In the genomic region with DNA sequence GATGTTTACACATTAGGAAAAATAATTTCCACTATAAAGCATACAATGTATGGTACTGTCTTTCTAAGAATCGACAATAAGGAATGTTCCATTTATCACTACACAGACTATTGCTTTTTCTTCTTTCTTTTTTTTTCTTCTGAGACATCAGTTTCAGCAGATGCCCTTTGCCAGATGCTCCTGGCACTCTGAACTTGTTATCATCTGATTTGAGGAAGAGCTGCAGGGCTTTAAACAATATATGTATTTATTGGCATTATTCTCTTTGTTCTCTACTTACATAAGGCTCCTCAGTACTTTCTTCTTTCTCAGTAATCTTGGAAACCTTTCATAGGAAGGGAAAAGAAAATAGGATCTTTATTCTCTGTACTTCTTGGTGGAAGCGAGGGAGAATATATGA, we compare ENCODE assay signal across 35 cellular contexts.
"Had no signal": no experiment of that assay in that cellular context is flagged by ENCODE, and none has a peak within 500 bp of the region (broad histone marks: within the 10 kb centered on the region; RNA-seq: fewer than 3 reads in every experiment).

No MANE protein-coding gene starts in this region.

- H3K27me3 ChIP-seq: adrenal gland, body of pancreas, brain microvascular endothelial cell, breast epithelium had no signal

- H3K36me3 ChIP-seq: adrenal gland, brain microvascular endothelial cell, breast epithelium had no signal

- DNase-seq: activated B cell treated with CpG ODN at 0.5 μM for 24 hours; activated CD4-positive, alpha-beta memory T cell treated with anti-CD3 and anti-CD28 coated beads for 36 hours; activated CD4-positive, alpha-beta T cell treated with anti-CD3 and anti-CD28 coated beads for 4 hours; activated CD4-positive, alpha-beta T cell treated with anti-CD3 and anti-CD28 coated beads, Interleukin-2, amount 10 ng/mL, durations not matched to agents 24 days and 14 days; activated CD4-positive, alpha-beta T cell treated with anti-CD3 and anti-CD28 coated beads, Interleukin-2, amount 50 U/mL, for 1 hour; activated CD4-positive, alpha-beta T cell treated with anti-CD3 and anti-CD28 coated beads, Interleukin-2, amount 50 U/mL, for 4 hours; activated CD4-positive, CD25-positive, alpha-beta regulatory T cell treated with anti-CD3 and anti-CD28 coated beads, Interleukin-2, amount 50 U/mL, for 72 hours; activated CD8-positive, alpha-beta memory T cell treated with anti-CD3 and anti-CD28 coated beads, Interleukin-2, amount 50 U/mL, for 4 hours; activated CD8-positive, alpha-beta T cell treated with anti-CD3 and anti-CD28 coated beads for 36 hours; activated effector memory CD4-positive, alpha-beta T cell treated with anti-CD3 and anti-CD28 coated beads, Interleukin-2, amount 50 U/mL, for 16 hours; activated gamma-delta T cell treated with Interleukin-2 at 50 U/mL for 16 hours; activated naive CD4-positive, alpha-beta T cell; activated naive CD4-positive, alpha-beta T cell treated with anti-CD3 and anti-CD28 coated beads for 36 hours; activated naive CD4-positive, alpha-beta T cell treated with anti-CD3 and anti-CD28 coated beads, Interleukin-2, amount 50 U/mL, for 16 hours; activated naive CD8-positive, alpha-beta T cell treated with anti-CD3 and anti-CD28 coated beads for 36 hours; activated T-cell treated with anti-CD3 and anti-CD28 coated beads for 4 hours; activated T-cell treated with anti-CD3 and anti-CD28 coated beads, Interleukin-2, amount 50 U/mL, for 1 hour; activated T-cell treated with anti-CD3 and anti-CD28 coated beads, Interleukin-2, amount 50 U/mL, for 4 hours; activated T-cell treated with anti-CD3 and anti-CD28 coated beads, Interleukin-2, amount 50 U/mL, for 72 hours; adrenal gland; amniotic stem cell; aorta; body of pancreas; brain microvascular endothelial cell; central memory CD4-positive, alpha-beta T cell; T-helper 1 cell; T-helper 2 cell; T-helper 9 cell had no signal

- H3K4me3 Mint-ChIP-seq: activated B cell treated with CpG ODN at 0.5 μM for 24 hours; activated CD4-positive, alpha-beta memory T cell treated with anti-CD3 and anti-CD28 coated beads for 36 hours; activated CD4-positive, alpha-beta T cell treated with anti-CD3 and anti-CD28 coated beads, Interleukin-2, amount 10 ng/mL, durations not matched to agents 24 days and 14 days; activated CD8-positive, alpha-beta T cell treated with anti-CD3 and anti-CD28 coated beads for 36 hours; activated naive CD4-positive, alpha-beta T cell treated with anti-CD3 and anti-CD28 coated beads for 36 hours; activated naive CD8-positive, alpha-beta T cell treated with anti-CD3 and anti-CD28 coated beads for 36 hours; activated T-cell treated with anti-CD3 and anti-CD28 coated beads, Interleukin-2, amount 50 U/mL, for 4 hours; activated T-cell treated with anti-CD3 and anti-CD28 coated beads, Interleukin-2, amount 50 U/mL, for 72 hours; activated T-helper 1 cell treated with anti-CD3 and anti-CD28 coated beads, Interleukin-12 subunit alpha, Interleukin-12 subunit beta, Interleukin-2, Interleukin-4 antibody, amounts not matched to agents 30 ng/mL and 10 ng/mL and 1 ng/mL, durations not matched to agents 14 hours and 24 hours and 36 hours; activated T-helper 17 cell treated with anti-CD3 and anti-CD28 coated beads, Interleukin-2, amount 50 U/mL, for 72 hours; T-helper 1 cell treated with Interleukin-12 subunit alpha and Interleukin-12 subunit beta and Interleukin-4 antibody, amounts not matched to agents 30 μg/mL and 1 μg/mL, for 36 hours; T-helper 2 cell treated with Interferon-gamma antibody and Interleukin-4, amounts not matched to agents 5 μg/mL and 100 μg/mL, for 36 hours had no signal

- ATAC-seq: activated CD8-positive, alpha-beta T cell treated with anti-CD3 and anti-CD28 coated beads for 36 hours; activated naive CD4-positive, alpha-beta T cell treated with anti-CD3 and anti-CD28 coated beads, Interleukin-2, amount 50 U/mL, for 72 hours; activated T-cell treated with anti-CD3 and anti-CD28 coated beads, Interleukin-2, amount 50 U/mL, for 4 hours; activated T-cell treated with anti-CD3 and anti-CD28 coated beads, Interleukin-2, amount 50 U/mL, for 72 hours; activated T-helper 17 cell treated with anti-CD3 and anti-CD28 coated beads, Interleukin-2, amount 50 U/mL, for 72 hours; body of pancreas had no signal

- H3K27ac Mint-ChIP-seq: activated B cell treated with CpG ODN at 0.5 μM for 24 hours; activated CD4-positive, alpha-beta memory T cell treated with anti-CD3 and anti-CD28 coated beads for 36 hours; activated CD4-positive, alpha-beta T cell treated with anti-CD3 and anti-CD28 coated beads, Interleukin-2, amount 10 ng/mL, durations not matched to agents 24 days and 14 days; activated CD8-positive, alpha-beta T cell treated with anti-CD3 and anti-CD28 coated beads for 36 hours; activated naive CD4-positive, alpha-beta T cell treated with anti-CD3 and anti-CD28 coated beads for 36 hours; activated naive CD4-positive, alpha-beta T cell treated with anti-CD3 and anti-CD28 coated beads, Interleukin-2, amount 50 U/mL, for 72 hours; activated naive CD8-positive, alpha-beta T cell treated with anti-CD3 and anti-CD28 coated beads for 36 hours; activated T-cell treated with anti-CD3 and anti-CD28 coated beads, Interleukin-2, amount 50 U/mL, for 72 hours; activated T-helper 1 cell treated with anti-CD3 and anti-CD28 coated beads, Interleukin-12 subunit alpha, Interleukin-12 subunit beta, Interleukin-2, Interleukin-4 antibody, amounts not matched to agents 30 ng/mL and 10 ng/mL and 1 ng/mL, durations not matched to agents 14 hours and 24 hours and 36 hours; activated T-helper 17 cell treated with anti-CD3 and anti-CD28 coated beads, Interleukin-2, amount 50 U/mL, for 72 hours; T-helper 1 cell treated with Interleukin-12 subunit alpha and Interleukin-12 subunit beta and Interleukin-4 antibody, amounts not matched to agents 30 μg/mL and 1 μg/mL, for 36 hours had no signal

- H3K4me1 Mint-ChIP-seq: activated CD4-positive, alpha-beta T cell treated with anti-CD3 and anti-CD28 coated beads, Interleukin-2, amount 10 ng/mL, durations not matched to agents 24 days and 14 days; activated naive CD8-positive, alpha-beta T cell treated with anti-CD3 and anti-CD28 coated beads for 36 hours; activated T-helper 17 cell treated with anti-CD3 and anti-CD28 coated beads, Interleukin-2, amount 50 U/mL, for 72 hours had no signal

- H3K27me3 Mint-ChIP-seq: activated B cell treated with CpG ODN at 0.5 μM for 24 hours; activated CD4-positive, alpha-beta memory T cell treated with anti-CD3 and anti-CD28 coated beads for 36 hours; activated CD4-positive, alpha-beta T cell treated with anti-CD3 and anti-CD28 coated beads, Interleukin-2, amount 10 ng/mL, durations not matched to agents 24 days and 14 days; activated CD8-positive, alpha-beta T cell treated with anti-CD3 and anti-CD28 coated beads for 36 hours; activated naive CD8-positive, alpha-beta T cell treated with anti-CD3 and anti-CD28 coated beads for 36 hours; activated T-helper 17 cell treated with anti-CD3 and anti-CD28 coated beads, Interleukin-2, amount 50 U/mL, for 72 hours had no signal

- H3K27ac ChIP-seq: adrenal gland, body of pancreas, brain microvascular endothelial cell, VCaP had no signal

- H3K9me3 Mint-ChIP-seq: activated B cell treated with CpG ODN at 0.5 μM for 24 hours; activated CD4-positive, alpha-beta memory T cell treated with anti-CD3 and anti-CD28 coated beads for 36 hours; activated CD4-positive, alpha-beta T cell treated with anti-CD3 and anti-CD28 coated beads, Interleukin-2, amount 10 ng/mL, durations not matched to agents 24 days and 14 days; activated CD8-positive, alpha-beta T cell treated with anti-CD3 and anti-CD28 coated beads for 36 hours; activated naive CD4-positive, alpha-beta T cell treated with anti-CD3 and anti-CD28 coated beads for 36 hours; activated naive CD4-positive, alpha-beta T cell treated with anti-CD3 and anti-CD28 coated beads, Interleukin-2, amount 50 U/mL, for 72 hours; activated naive CD8-positive, alpha-beta T cell treated with anti-CD3 and anti-CD28 coated beads for 36 hours; activated T-cell treated with anti-CD3 and anti-CD28 coated beads, Interleukin-2, amount 50 U/mL, for 4 hours; activated T-cell treated with anti-CD3 and anti-CD28 coated beads, Interleukin-2, amount 50 U/mL, for 72 hours; activated T-helper 1 cell treated with anti-CD3 and anti-CD28 coated beads, Interleukin-12 subunit alpha, Interleukin-12 subunit beta, Interleukin-2, Interleukin-4 antibody, amounts not matched to agents 30 ng/mL and 10 ng/mL and 1 ng/mL, durations not matched to agents 14 hours and 24 hours and 36 hours; activated T-helper 17 cell treated with anti-CD3 and anti-CD28 coated beads, Interleukin-2, amount 50 U/mL, for 72 hours; T-helper 1 cell treated with Interleukin-12 subunit alpha and Interleukin-12 subunit beta and Interleukin-4 antibody, amounts not matched to agents 30 μg/mL and 1 μg/mL, for 36 hours; T-helper 2 cell treated with Interferon-gamma antibody and Interleukin-4, amounts not matched to agents 5 μg/mL and 100 μg/mL, for 36 hours had no signal

- H3K4me3 ChIP-seq: adrenal gland, body of pancreas, breast epithelium had no signal

- H3K36me3 Mint-ChIP-seq: activated CD4-positive, alpha-beta memory T cell treated with anti-CD3 and anti-CD28 coated beads for 36 hours; activated naive CD4-positive, alpha-beta T cell treated with anti-CD3 and anti-CD28 coated beads, Interleukin-2, amount 50 U/mL, for 72 hours; activated naive CD8-positive, alpha-beta T cell treated with anti-CD3 and anti-CD28 coated beads for 36 hours had no signal

- H3K9me3 ChIP-seq: adrenal gland, body of pancreas, breast epithelium had no signal
